9 cellular contexts compared by ENCODE assay signal in genomic region chr14:51996148-51996746, GRCh38. TPM values are rescaled to one million over a fixed set of nuclear protein-coding genes. Genes with fewer than 3 reads are reported as not detected.
DNase-seq lines count a peak whose midpoint lies in the region; ATAC-seq, FAIRE-seq and TF ChIP-seq lines count a peak whose summit lies in the region.
"Had no signal": no experiment of that assay in that cellular context is flagged by ENCODE, and none has a peak within 500 bp of the region (broad histone marks: within the 10 kb centered on the region; RNA-seq: fewer than 3 reads in every experiment).

No MANE protein-coding gene starts in this region.

- no peaks in the 10 kb centered on the region for H4K20me1 ChIP-seq in K562 (replicated peaks; ENCODE audit: control insufficient read depth, insufficient read depth, low read length)

- FAIRE-seq in K562 (lab: Jason Lieb, UNC), result no peak

- intact Hi-C loops in K562 (cut with micrococcal nuclease), result loop anchor here (5.0 to 10.0 kb wide), 2 partner anchors 136 to 279 kb away; no protein-coding TSS in a partner anchor
- intact Hi-C loops in posterior vena cava (cut with DNase I), result loop anchor here (5.0 to 10.0 kb wide), 4 partner anchors 136 to 479 kb away; partner anchors contain the start of gene PTGDR (in 1 of the 2)

- POLR2A ChIA-PET in AG04450 (lab: Yijun Ruan, JAX) (no interaction called here), K562 (lab: Yijun Ruan, JAX) (no interaction called here)

- TF ChIP-seq RAD21 in K562 (CRISPR knock-in tag; conservative IDR thresholded peaks at IDR 0.05 in 1 of 2, IDR thresholded peaks at IDR 0.05 in 1 of 2) (peak; percentile 47 to 63; a peak in 3 of 4 replicates), liver (IDR thresholded peaks at IDR 0.05) (peak; percentile 79 to 80)

- H3K36me3 Mint-ChIP-seq in stimulated activated naive B cell treated with anti-CD40 and anti-IgM and Interleukin-4, amounts not matched to agents 10 μg/mL and 1 μg/mL and 100 μg/mL, for 72 hours, result peaks cover 10 to 34% of the 10 kb centered on the region in 2 donors
- H3K36me3 Mint-ChIP-seq in stimulated activated memory B cell treated with anti-CD40 and anti-IgM and Interleukin-4, amounts not matched to agents 10 μg/mL and 1 μg/mL and 100 μg/mL, for 72 hours, result peaks cover 42% of the 10 kb centered on the region

- CTCF ChIA-PET in AG04450 (lab: Charles Lee) (interaction anchor here (0.5 to 3.8 kb wide), 40 partner anchors 8 to 431 kb away, joined by 3 to 101 read pairs (median 4); partner anchors contain the start of gene NID2), K562 (lab: Yijun Ruan, JAX; ENCODE audit: low intra/inter-chr PET ratio) (interaction anchor here (0.7 to 0.8 kb wide), 3 partner anchors 135 to 713 kb away, joined by 3 to 5 read pairs (median 3); no protein-coding TSS in a partner anchor)

- peaks cover 8 to 11% of the 10 kb centered on the region in 2 donors for H3K4me1 Mint-ChIP-seq in stimulated activated naive B cell treated with anti-CD40 and anti-IgM and Interleukin-4, amounts not matched to agents 10 μg/mL and 1 μg/mL and 100 μg/mL, for 72 hours
- peaks cover 25% of the 10 kb centered on the region for H3K4me1 Mint-ChIP-seq in stimulated activated memory B cell treated with anti-CD40 and anti-IgM and Interleukin-4, amounts not matched to agents 10 μg/mL and 1 μg/mL and 100 μg/mL, for 72 hours

- no TSS peak for BruUV-seq in K562 (replicated peaks; lab: Mats Ljungman, UMichigan)

- no peak overlapping the region for H3K4me3 Mint-ChIP-seq in stimulated activated naive B cell treated with anti-CD40 and anti-IgM and Interleukin-4, amounts not matched to agents 10 μg/mL and 1 μg/mL and 100 μg/mL, for 72 hours
- H3K4me3 Mint-ChIP-seq in stimulated activated memory B cell treated with anti-CD40 and anti-IgM and Interleukin-4, amounts not matched to agents 10 μg/mL and 1 μg/mL and 100 μg/mL, for 72 hours, result no peak overlapping the region

- no peak for TF ChIP-seq EP300 in K562 (IDR thresholded peaks at IDR 0.05; ENCODE audit: low read length)

- H3K27ac ChIP-seq in AG04450 (ENCODE audit: low read depth, low read length), result no peak overlapping the region
- no peak overlapping the region for H3K27ac ChIP-seq in HL-60 (replicated peaks)
- H3K27ac ChIP-seq in K562 (ENCODE audit: extremely low read depth, low read depth, low read length), result no peak overlapping the region
- H3K27ac ChIP-seq in liver (ENCODE audit: low read depth in 1 of 2, low read length in 2 of 2), result no peak overlapping the region
- H3K27ac ChIP-seq: skin epidermis had no signal

- no peak for TF ChIP-seq POLR2A in K562 (conservative IDR thresholded peaks at IDR 0.05)

- H3K79me2 ChIP-seq in K562 (ENCODE audit: control insufficient read depth, insufficient read depth, low read length), result peaks cover 14% of the 10 kb centered on the region

- in situ Hi-C loops in K562 (cut with MboI), result no loop called here

- H3K9me1 ChIP-seq in K562 (ENCODE audit: control insufficient read depth, insufficient read depth, low read length), result no peaks in the 10 kb centered on the region

- no peaks in the 10 kb centered on the region for H3K4me1 ChIP-seq in K562 (replicated peaks in 1 of 2; ENCODE audit: control insufficient read depth in 2 of 2, insufficient read depth in 2 of 2, low read length in 2 of 2)
- no peaks in the 10 kb centered on the region for H3K4me1 ChIP-seq in liver (ENCODE audit: control insufficient read depth in 4 of 4, insufficient read depth in 4 of 4, low read length in 3 of 4)

- DNase-seq in AG04450 (ENCODE audit: low read depth, low spot score), result no peak
- DNase-seq in HL-60 (ENCODE audit: low read depth in 1 of 2, low spot score in 1 of 2), result no peak
- peak in 1 of 4 experiments; percentile 38 for DNase-seq in K562 (ENCODE audit: extremely low read depth in 1 of 4, low spot score in 3 of 4)
- no peak for DNase-seq in stimulated activated naive B cell treated with anti-CD40 and anti-IgM and Interleukin-4, amounts not matched to agents 10 μg/mL and 1 μg/mL and 100 μg/mL, for 72 hours
- no peak for DNase-seq in posterior vena cava (ENCODE audit: low spot score)
- DNase-seq in DMS153 treated with DMSO at 0.1 percent for 48 hours (lab: John Stamatoyannopoulos, UW; ENCODE audit: unreplicated experiment), result no peak

- H3K9me3 ChIP-seq in AG04450 (ENCODE audit: control insufficient read depth, insufficient read depth, low read length), result no peaks in the 10 kb centered on the region
- H3K9me3 ChIP-seq in K562 (replicated peaks; ENCODE audit: control insufficient read depth, insufficient read depth, low read depth, low read length), result no peaks in the 10 kb centered on the region
- H3K9me3 ChIP-seq in liver (ENCODE audit: control insufficient read depth in 4 of 4, low read length in 3 of 4), result no peaks in the 10 kb centered on the region

- WGBS in K562 (ENCODE audit: insufficient coverage, low coverage, missing lambda C conversion rate), result 28% methylated on average over 4 of the region's 4 CpGs
- 64% methylated on average over 4 of the region's 4 CpGs for WGBS in liver

- no peak overlapping the region for H3K27ac Mint-ChIP-seq in stimulated activated naive B cell treated with anti-CD40 and anti-IgM and Interleukin-4, amounts not matched to agents 10 μg/mL and 1 μg/mL and 100 μg/mL, for 72 hours
- H3K27ac Mint-ChIP-seq in stimulated activated memory B cell treated with anti-CD40 and anti-IgM and Interleukin-4, amounts not matched to agents 10 μg/mL and 1 μg/mL and 100 μg/mL, for 72 hours, result no peak overlapping the region

- no peaks in the 10 kb centered on the region for H3K27me3 Mint-ChIP-seq in stimulated activated naive B cell treated with anti-CD40 and anti-IgM and Interleukin-4, amounts not matched to agents 10 μg/mL and 1 μg/mL and 100 μg/mL, for 72 hours
- H3K27me3 Mint-ChIP-seq in stimulated activated memory B cell treated with anti-CD40 and anti-IgM and Interleukin-4, amounts not matched to agents 10 μg/mL and 1 μg/mL and 100 μg/mL, for 72 hours, result no peaks in the 10 kb centered on the region

- no peak overlapping the region for H3K4me2 ChIP-seq in K562 (ENCODE audit: insufficient read depth, low read length)

- H3K27me3 ChIP-seq in AG04450 (ENCODE audit: control insufficient read depth, insufficient read depth, low read length), result no peaks in the 10 kb centered on the region
- H3K27me3 ChIP-seq in HL-60 (ENCODE audit: insufficient read depth, poor library complexity, severe bottlenecking), result no peaks in the 10 kb centered on the region
- H3K27me3 ChIP-seq in K562 (ENCODE audit: control insufficient read depth in 2 of 2, insufficient read depth in 2 of 2, low read length in 2 of 2), result no peaks in the 10 kb centered on the region
- no peaks in the 10 kb centered on the region for H3K27me3 ChIP-seq in liver (ENCODE audit: control insufficient read depth in 4 of 4, insufficient read depth in 4 of 4, low read length in 3 of 4)

- H3K36me3 ChIP-seq in K562 (ENCODE audit: control insufficient read depth, insufficient read depth, low read length), result peaks cover 86% of the 10 kb centered on the region
- H3K36me3 ChIP-seq in liver (ENCODE audit: control insufficient read depth in 4 of 4, insufficient read depth in 3 of 4, low read depth in 1 of 4, low read length in 3 of 4), result peaks cover 2 to 39% (median 30%) of the 10 kb centered on the region in 4 donors

- TF ChIP-seq CTCF in AG04450 (IDR thresholded peaks at IDR 0.05; ENCODE audit: low read depth, low read length) (peak; percentile 75), HL-60 (IDR thresholded peaks at IDR 0.05; ENCODE audit: insufficient read depth, low read length) (peak; percentile 41), K562 (IDR thresholded peaks at IDR 0.05 in 2 of 3, conservative IDR thresholded peaks at IDR 0.05 in 1 of 3; ENCODE audit: insufficient read depth in 2 of 3, low read depth in 1 of 3, low read length in 3 of 3) (peak in 2 of 3 experiments; percentile 28 to 68; a peak in 4 of 6 replicates), liver (IDR thresholded peaks at IDR 0.05; ENCODE audit: low read depth, low read length, missing input control) (peak; percentile 60)

- H3K9ac ChIP-seq in K562 (ENCODE audit: insufficient read depth in 1 of 2, low read depth in 2 of 2, low read length in 2 of 2) (no peak overlapping the region), liver (ENCODE audit: low read depth in 1 of 2, low read length in 2 of 2) (no peak overlapping the region)

- ATAC-seq in K562, result no peak
- ATAC-seq in stimulated activated naive B cell treated with anti-CD40 and anti-IgM and Interleukin-4, amounts not matched to agents 10 μg/mL and 1 μg/mL and 100 μg/mL, for 72 hours (replicated peaks), result no peak
- ATAC-seq in stimulated activated memory B cell treated with anti-CD40 and anti-IgM and Interleukin-4, amounts not matched to agents 10 μg/mL and 1 μg/mL and 100 μg/mL, for 72 hours, result no peak

- H3K4me3 ChIP-seq in AG04450 (ENCODE audit: low read depth, low read length) (no peak overlapping the region), HL-60 (replicated peaks; ENCODE audit: insufficient read depth, low read length) (no peak overlapping the region), K562 (no peak overlapping the region), liver (ENCODE audit: low read depth in 1 of 3, low read length in 3 of 3) (no peak overlapping the region)
- H3K4me3 ChIP-seq: skin epidermis had no signal

- H2AFZ ChIP-seq in K562 (ENCODE audit: low read depth, low read length), result no peak overlapping the region

- no peaks in the 10 kb centered on the region for H3K9me3 Mint-ChIP-seq in stimulated activated naive B cell treated with anti-CD40 and anti-IgM and Interleukin-4, amounts not matched to agents 10 μg/mL and 1 μg/mL and 100 μg/mL, for 72 hours
- H3K9me3 Mint-ChIP-seq in stimulated activated memory B cell treated with anti-CD40 and anti-IgM and Interleukin-4, amounts not matched to agents 10 μg/mL and 1 μg/mL and 100 μg/mL, for 72 hours, result no peaks in the 10 kb centered on the region

RNA-seq across cellular contexts. Expression of gene RTRAF, which starts 6.9 kb away (rescaled TPM):
- polyA plus RNA-seq in AG04450 (2011; rRNA removed) (366 and 400 TPM in 2 replicates), K562 (2011; rRNA removed) (172 and 204 TPM in 2 replicates), K562 (2014; fragmentation: Illumina TruSeq; extraction: Trizol) (179 and 233 TPM in 2 replicates), K562 (2014; fragmentation: Nextera tagmentation; extraction: Ambion mirVana) (100 to 1,000 TPM; 140 to 150 TPM), K562 (2014; rRNA removed) (126 and 182 TPM in 2 replicates), liver (10 to 100 TPM; 52.5 to 80.6 TPM)
- 129 and 138 TPM in 2 replicates for polyA minus RNA-seq in AG04450 (2011; rRNA and poly(A)+ RNA removed)
- 19.3 and 32.5 TPM in 2 replicates for total RNA-seq in K562 (2011; cell fraction: chromatin; rRNA removed; ENCODE audit: low replicate concordance)
- total RNA-seq in K562 (2011; cell fraction: nucleolus; rRNA removed), result 15.8 and 19.7 TPM in 2 replicates
- total RNA-seq in K562 (2011; cell fraction: nucleoplasm; rRNA removed), result 16.1 and 31.2 TPM in 2 replicates
- total RNA-seq in K562 (2014; rRNA removed) (127 and 155 TPM in 2 replicates), K562 (2014; rRNA removed; fragmentation: Illumina TruSeq; extraction: Trizol) (172 and 188 TPM in 2 replicates), K562 (2015; rRNA removed; fragmentation: Illumina TruSeq; extraction: Trizol) (185 and 204 TPM in 2 replicates), K562 (2021) (130 and 145 TPM in 2 replicates), liver (100 to 1,000 TPM in 1 of 2 donors, 10 to 100 TPM in 1; 21.6 to 119 TPM), posterior vena cava (100 to 1,000 TPM; 128 to 131 TPM)
- 14.3 and 47.4 TPM in 2 replicates for polyA plus RNA-seq in K562 (2011; cell fraction: cytosol; rRNA removed)
- polyA plus RNA-seq in K562 (2011; cell fraction: nucleus; rRNA removed), result 45.0 and 62.5 TPM in 2 replicates
- polyA plus RNA-seq in K562 (2012), result 158 and 174 TPM in 2 replicates
- polyA minus RNA-seq in K562 (2011; rRNA and poly(A)+ RNA removed), result 119 and 128 TPM in 2 replicates
- 105 and 114 TPM in 2 replicates for polyA minus RNA-seq in K562 (2011; cell fraction: cytosol; rRNA and poly(A)+ RNA removed)
- polyA minus RNA-seq in K562 (2011; cell fraction: nucleus; rRNA and poly(A)+ RNA removed), result 20.6 and 34.2 TPM in 2 replicates
